Comparison of ENCODE assay signal across 28 cellular contexts in the genomic region with DNA sequence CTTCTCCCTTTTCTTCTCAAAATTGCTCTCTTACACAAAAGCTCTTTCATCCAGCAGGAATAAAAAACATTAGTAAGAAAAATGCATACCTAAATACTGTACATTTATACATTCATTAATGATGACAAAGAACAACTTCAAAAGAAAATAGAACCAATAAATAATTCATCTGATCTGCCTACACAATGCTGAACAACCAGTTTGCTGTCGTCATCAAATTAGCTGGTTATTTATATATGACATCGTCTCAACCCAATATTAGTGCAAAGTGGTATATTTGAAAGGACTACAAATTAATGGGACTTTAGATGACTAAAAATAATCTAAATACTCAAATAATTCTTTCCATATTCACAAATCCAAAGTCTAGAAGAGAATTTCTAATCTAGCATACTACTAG. TPM values are rescaled to one million over a fixed set of nuclear protein-coding genes. Genes with fewer than 3 reads are reported as not detected.
"Had no signal": no experiment of that assay in that cellular context is flagged by ENCODE, and none has a peak within 500 bp of the region (broad histone marks: within the 10 kb centered on the region; RNA-seq: fewer than 3 reads in every experiment).

No MANE protein-coding gene starts in this region.

- H3K36me3 ChIP-seq: adrenal gland, colonic mucosa had no signal

- H3K4me3 ChIP-seq: adrenal gland, body of pancreas, colonic mucosa had no signal

- ATAC-seq: activated CD4-positive, alpha-beta T cell treated with anti-CD3 and anti-CD28 coated beads for 36 hours; activated CD8-positive, alpha-beta memory T cell treated with anti-CD3 and anti-CD28 coated beads, Interleukin-2, amount 10 ng/mL, durations not matched to agents 7 days and 5 days; activated CD8-positive, alpha-beta T cell treated with anti-CD3 and anti-CD28 coated beads, Interleukin-2, amount 10 ng/mL, durations not matched to agents 7 days and 5 days; activated naive CD8-positive, alpha-beta T cell treated with anti-CD3 and anti-CD28 coated beads, Interleukin-2, amount 50 U/mL, for 24 hours; body of pancreas; esophagus mucosa had no signal

- H3K4me1 ChIP-seq: adrenal gland, body of pancreas, colonic mucosa had no signal

- H3K9me3 ChIP-seq: adrenal gland, body of pancreas, colonic mucosa had no signal

- H3K27me3 ChIP-seq: adrenal gland, body of pancreas, colonic mucosa had no signal

- H3K27ac ChIP-seq: adrenal gland, body of pancreas, colonic mucosa had no signal

- DNase-seq: activated CD4-positive, alpha-beta memory T cell treated with anti-CD3 and anti-CD28 coated beads for 36 hours; activated CD4-positive, alpha-beta T cell treated with anti-CD3 and anti-CD28 coated beads for 36 hours; activated CD4-positive, alpha-beta T cell treated with anti-CD3 and anti-CD28 coated beads, Interleukin-2, amount 10 ng/mL, durations not matched to agents 24 days and 14 days; activated CD4-positive, CD25-positive, alpha-beta regulatory T cell; activated CD4-positive, CD25-positive, alpha-beta regulatory T cell treated with anti-CD3 and anti-CD28 coated beads, Interleukin-2, amount 50 U/mL, for 72 hours; activated CD8-positive, alpha-beta memory T cell treated with anti-CD3 and anti-CD28 coated beads, Interleukin-2, amount 10 ng/mL, durations not matched to agents 7 days and 5 days; activated CD8-positive, alpha-beta memory T cell treated with anti-CD3 and anti-CD28 coated beads, Interleukin-2, amount 50 U/mL, for 4 hours; activated CD8-positive, alpha-beta T cell treated with anti-CD3 and anti-CD28 coated beads, Interleukin-2, amount 10 ng/mL, durations not matched to agents 7 days and 5 days; activated effector memory CD4-positive, alpha-beta T cell treated with anti-CD3 and anti-CD28 coated beads, Interleukin-2, amount 50 U/mL, for 16 hours; activated naive CD4-positive, alpha-beta T cell treated with anti-CD3 and anti-CD28 coated beads for 36 hours; activated naive CD8-positive, alpha-beta T cell treated with anti-CD3 and anti-CD28 coated beads for 36 hours; activated naive CD8-positive, alpha-beta T cell treated with anti-CD3 and anti-CD28 coated beads, Interleukin-2, amount 50 U/mL, for 24 hours; activated T-cell treated with anti-CD3 and anti-CD28 coated beads, Interleukin-2, amount 50 U/mL, for 1 hour; activated T-cell treated with anti-CD3 and anti-CD28 coated beads, Interleukin-2, amount 50 U/mL, for 48 hours; adrenal gland; amygdala; aorta; body of pancreas; colonic mucosa; effector memory CD4-positive, alpha-beta T cell; endodermal cell; T-helper 2 cell had no signal

RNA-seq across cellular contexts. Expression of a gene that starts 24.8 kb away (rescaled TPM):
- total RNA-seq: activated CD4-positive, alpha-beta memory T cell treated with anti-CD3 and anti-CD28 coated beads for 36 hours; activated CD4-positive, alpha-beta T cell treated with anti-CD3 and anti-CD28 coated beads for 36 hours; activated CD4-positive, alpha-beta T cell treated with anti-CD3 and anti-CD28 coated beads, Interleukin-2, amount 10 ng/mL, durations not matched to agents 24 days and 14 days; activated CD8-positive, alpha-beta memory T cell treated with anti-CD3 and anti-CD28 coated beads for 36 hours; activated CD8-positive, alpha-beta memory T cell treated with anti-CD3 and anti-CD28 coated beads, Interleukin-2, amount 10 ng/mL, durations not matched to agents 7 days and 5 days; activated CD8-positive, alpha-beta T cell treated with anti-CD3 and anti-CD28 coated beads, Interleukin-2, amount 10 ng/mL, durations not matched to agents 7 days and 5 days; activated naive CD4-positive, alpha-beta T cell treated with anti-CD3 and anti-CD28 coated beads for 36 hours; activated naive CD8-positive, alpha-beta T cell treated with anti-CD3 and anti-CD28 coated beads for 36 hours; activated T-helper 1 cell treated with anti-CD3 and anti-CD28 coated beads, Interleukin-12 subunit alpha, Interleukin-12 subunit beta, Interleukin-2, Interleukin-4 antibody, amounts not matched to agents 30 ng/mL and 10 ng/mL and 1 ng/mL, durations not matched to agents 14 hours and 24 hours and 36 hours; activated T-helper 2 cell treated with anti-CD3 and anti-CD28 coated beads, Interferon-gamma antibody, Interleukin-2, Interleukin-4, amounts not matched to agents 10 μg/mL and 5 μg/mL and 100 μg/mL, durations not matched to agents 14 hours and 24 hours and 36 hours; epithelial cell of proximal tubule; T-helper 1 cell treated with Interleukin-12 subunit alpha and Interleukin-12 subunit beta and Interleukin-4 antibody, amounts not matched to agents 30 ng/mL and 1 ng/mL, for 36 hours had no signal
- polyA plus RNA-seq: aorta had no signal
